Comparison of ENCODE assay signal across 8 cellular contexts in the genomic region with DNA sequence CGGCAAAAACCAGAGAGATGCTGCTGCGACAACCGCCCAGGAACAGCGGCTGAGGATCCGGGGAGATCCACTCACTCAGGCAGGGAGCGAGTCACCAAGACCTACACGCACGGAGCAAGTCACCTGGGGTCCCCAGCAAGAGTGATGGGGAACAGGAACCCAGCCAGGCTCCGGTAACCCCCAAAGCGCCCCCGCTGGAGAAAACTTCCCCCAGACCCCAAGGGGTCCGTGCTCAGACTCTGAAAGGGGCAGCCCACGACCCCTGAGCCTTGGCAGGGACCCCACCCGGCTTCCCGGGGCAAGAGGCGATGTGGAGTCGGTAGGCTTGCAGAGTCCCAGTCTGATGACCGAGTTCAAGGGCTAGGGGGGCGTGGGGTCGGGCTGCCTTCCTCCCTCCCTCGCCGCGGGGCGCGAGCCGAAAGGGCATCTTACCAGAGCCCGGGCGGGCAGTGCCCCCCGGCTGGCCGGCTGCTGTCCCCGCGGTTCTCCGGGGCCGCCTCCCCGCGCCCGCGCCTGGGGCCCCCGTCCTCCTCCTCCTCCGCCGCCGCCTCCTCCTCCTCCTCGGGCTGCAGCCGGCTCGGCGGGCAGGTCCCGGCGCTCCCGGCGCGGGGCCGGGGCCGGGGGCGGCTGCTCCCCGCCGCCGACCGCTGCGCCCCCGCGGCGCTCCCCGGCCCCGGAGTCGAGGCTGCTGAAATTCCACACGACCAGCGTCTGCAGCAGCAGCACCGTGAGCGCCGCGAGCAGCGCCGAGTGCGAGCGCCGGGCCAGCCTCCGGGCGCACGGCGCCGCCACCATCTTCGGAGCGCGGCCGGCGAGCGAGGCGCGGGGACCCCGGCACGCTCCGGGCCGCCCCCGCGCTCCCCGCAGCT. TPM values are rescaled to one million over a fixed set of nuclear protein-coding genes. Genes with fewer than 3 reads are reported as not detected.
DNase-seq lines count a peak whose midpoint lies in the region; ATAC-seq and TF ChIP-seq lines count a peak whose summit lies in the region.

No MANE protein-coding gene starts in this region.

- H3K4me3 ChIP-seq in BE2C (ENCODE audit: low read depth, low read length) (peak overlapping the region; percentile 60), skeletal muscle cell (ENCODE audit: low read depth, low read length) (peak overlapping the region; percentile 91)

- CTCF ChIA-PET in activated naive CD4-positive, alpha-beta T cell treated with anti-CD3 and anti-CD28 coated beads for 36 hours (lab: Charles Lee), result interaction anchor here (0.9 to 4.0 kb wide), 4 partner anchors 45 to 276 kb away, joined by 3 to 30 read pairs (median 8); no protein-coding TSS in a partner anchor

- no peak for DNase-seq in BE2C
- peak; percentile 9 for DNase-seq in LoVo (ENCODE audit: low spot score)
- peak; percentile 62 for DNase-seq in activated naive CD4-positive, alpha-beta T cell treated with anti-CD3 and anti-CD28 coated beads for 36 hours
- peak; percentile 46 for DNase-seq in left ventricle myocardium superior
- DNase-seq in skeletal muscle cell (ENCODE audit: low read depth), result no peak
- no peak for DNase-seq in SW480 (ENCODE audit: low spot score)
- no peak for DNase-seq in HPDE6-E6E7 (ENCODE audit: extremely low spot score)

- peaks cover 28% of the 10 kb centered on the region for H3K27me3 ChIP-seq in BE2C

- no peaks in the 10 kb centered on the region for H3K9me3 Mint-ChIP-seq in activated naive CD4-positive, alpha-beta T cell treated with anti-CD3 and anti-CD28 coated beads for 36 hours

- peaks cover 2% of the 10 kb centered on the region for H3K27me3 Mint-ChIP-seq in activated naive CD4-positive, alpha-beta T cell treated with anti-CD3 and anti-CD28 coated beads for 36 hours (ENCODE audit: low read depth)

- peaks cover 2% of the 10 kb centered on the region for H3K36me3 Mint-ChIP-seq in activated naive CD4-positive, alpha-beta T cell treated with anti-CD3 and anti-CD28 coated beads for 36 hours (ENCODE audit: low read depth)

- H3K4me3 Mint-ChIP-seq in activated naive CD4-positive, alpha-beta T cell treated with anti-CD3 and anti-CD28 coated beads for 36 hours, result peak overlapping the region; percentile 78

- H3K9me3 ChIP-seq in BE2C, result no peaks in the 10 kb centered on the region

- H3K27ac Mint-ChIP-seq in activated naive CD4-positive, alpha-beta T cell treated with anti-CD3 and anti-CD28 coated beads for 36 hours, result peak overlapping the region; percentile 50

- peaks cover 50% of the 10 kb centered on the region for H3K4me1 Mint-ChIP-seq in activated naive CD4-positive, alpha-beta T cell treated with anti-CD3 and anti-CD28 coated beads for 36 hours (ENCODE audit: low read depth)

- no peak for TF ChIP-seq CTCF in BE2C (IDR thresholded peaks at IDR 0.05; ENCODE audit: low read depth, low read length)

- no peaks in the 10 kb centered on the region for H3K4me1 ChIP-seq in BE2C

- ATAC-seq in left ventricle myocardium superior, result peak; percentile 3
- no peak for ATAC-seq in HG03280 (IDR thresholded peaks at IDR 0.05; ENCODE audit: unreplicated experiment)

- no peaks in the 10 kb centered on the region for H3K36me3 ChIP-seq in BE2C

- intact Hi-C loops in activated naive CD4-positive, alpha-beta T cell treated with anti-CD3 and anti-CD28 coated beads for 36 hours (cut with micrococcal nuclease), result loop anchor here (5.0 kb wide), 1 partner anchor 1443 kb away; no protein-coding TSS in a partner anchor
- intact Hi-C loops in left ventricle myocardium superior (cut with micrococcal nuclease), result no loop called here

RNA-seq across cellular contexts. Expression of a gene that starts 0.5 kb away (rescaled TPM):
- polyA plus RNA-seq in BE2C (2012; ENCODE audit: insufficient read depth, insufficient read length, low read depth), result 0.25 TPM
- total RNA-seq in activated naive CD4-positive, alpha-beta T cell treated with anti-CD3 and anti-CD28 coated beads for 36 hours, result 1 to 10 TPM; 3.3 to 4.5 TPM
- 1.6 TPM for total RNA-seq in left ventricle myocardium superior

Comparison
In these comparisons a context has a peak if more than half of its experiments do, and no peak if none do; other contexts are left out.
1. DNase-seq: peak in LoVo (single experiment), activated naive CD4-positive, alpha-beta T cell treated with anti-CD3 and anti-CD28 coated beads for 36 hours (single experiment) and left ventricle myocardium superior (single experiment); none in BE2C (single experiment), skeletal muscle cell (single experiment), SW480 (single experiment) and HPDE6-E6E7 (single experiment).